ENCODE assay signal across 8 cellular contexts in the genomic region with DNA sequence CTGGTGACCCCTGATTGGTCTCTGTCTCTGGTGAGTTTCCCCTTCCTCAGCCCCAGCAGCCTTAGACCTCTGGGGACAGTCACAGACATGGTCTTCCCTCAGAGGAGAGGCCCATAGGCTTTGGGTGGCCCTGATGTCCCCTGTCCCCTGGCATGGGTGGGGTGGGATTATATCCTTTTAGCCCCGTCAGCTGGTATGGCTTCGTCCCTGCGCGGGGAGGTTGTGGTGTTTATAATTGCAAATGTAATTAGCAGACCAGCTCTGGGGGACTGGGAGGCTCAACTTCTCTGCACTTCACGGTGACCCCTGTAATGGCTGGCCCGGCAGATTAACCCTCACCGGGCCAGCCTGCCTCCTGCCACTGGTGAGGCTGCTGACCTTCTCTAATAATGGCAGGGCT. TPM values are rescaled to one million over a fixed set of nuclear protein-coding genes. Genes with fewer than 3 reads are reported as not detected.
"Had no signal": no experiment of that assay in that cellular context is flagged by ENCODE, and none has a peak within 500 bp of the region (broad histone marks: within the 10 kb centered on the region; RNA-seq: fewer than 3 reads in every experiment).

No MANE protein-coding gene starts in this region.

- H3K4me3 Mint-ChIP-seq: GM23338, H9 had no signal

- H2AFZ ChIP-seq: GM23338 had no signal

- FAIRE-seq: H1, H54, K562 had no signal

- ATAC-seq: GM23338, K562 had no signal

- H3K4me2 ChIP-seq: GM23338 had no signal

- H3K4me3 ChIP-seq: GM23338, K562 had no signal

- H3K9me3 Mint-ChIP-seq: GM23338 had no signal

- H3K27ac Mint-ChIP-seq: GM23338, H9 had no signal

- DNase-seq: H9, HCEC 1CT, IMR-90 had no signal

RNA-seq across cellular contexts. Expression of a gene that starts 5.1 kb away (rescaled TPM):
- total RNA-seq: HT-29, IMR-90 had no signal
